Comparison of ENCODE assay signal across 1 cellular context in the genomic region with DNA sequence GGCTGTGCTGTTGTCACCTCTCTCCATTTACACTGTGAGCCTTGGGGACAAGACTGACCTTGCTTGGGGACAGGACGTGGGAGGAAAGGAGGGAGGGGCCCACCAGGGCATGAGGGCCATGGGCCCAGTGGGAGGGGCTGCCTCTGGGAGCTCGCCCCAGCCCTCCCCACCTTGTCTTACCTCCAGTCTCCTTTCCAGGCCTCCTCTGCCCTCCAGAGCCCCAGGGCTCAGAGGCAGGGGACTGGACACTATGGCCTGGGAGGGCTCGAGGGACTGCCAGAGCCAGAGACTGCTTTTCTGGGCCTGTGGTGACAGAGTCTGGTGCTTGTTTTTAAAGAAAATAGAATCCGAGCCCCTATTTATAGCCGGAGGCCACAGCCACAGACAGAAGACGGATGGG.
TF ChIP-seq lines count a peak whose summit lies in the region.

No MANE protein-coding gene starts in this region.

TF ChIP-seq in K562, 482 proteins besides CTCF, POLR2A, EP300 and RAD21:
- TF ChIP-seq GATAD2B (IDR thresholded peaks at IDR 0.05; ENCODE audit: borderline replicate concordance) (no peak), SMARCB1 (IDR thresholded peaks at IDR 0.05; ENCODE audit: insufficient read length, low read depth) (no peak), EGR1 (conservative IDR thresholded peaks at IDR 0.05) (peak; percentile 55)
